11 cellular contexts compared by ENCODE assay signal in genomic region chr9:120612218-120612617, GRCh38. TPM values are rescaled to one million over a fixed set of nuclear protein-coding genes. Genes with fewer than 3 reads are reported as not detected.
DNase-seq lines count a peak whose midpoint lies in the region; ATAC-seq, FAIRE-seq and TF ChIP-seq lines count a peak whose summit lies in the region.
"Had no signal": no experiment of that assay in that cellular context is flagged by ENCODE, and none has a peak within 500 bp of the region (broad histone marks: within the 10 kb centered on the region; RNA-seq: fewer than 3 reads in every experiment).

No MANE protein-coding gene starts in this region.

- H3K4me2 ChIP-seq in HCT116 (ENCODE audit: low read length) (no peak overlapping the region), keratinocyte (ENCODE audit: control insufficient read depth, extremely low read depth, insufficient read depth, low read depth, low read length) (no peak overlapping the region)

- no peaks in the 10 kb centered on the region for H3K9me1 ChIP-seq in keratinocyte (ENCODE audit: control insufficient read depth, extremely low read depth, insufficient read depth, low read length)

- H3K9me3 ChIP-seq in BE2C: no peaks in the 10 kb centered on the region
- H3K9me3 ChIP-seq in HCT116 (ENCODE audit: control insufficient read depth in 1 of 2, insufficient read depth in 1 of 2, low read depth in 1 of 2, low read length in 2 of 2): no peaks in the 10 kb centered on the region
- no peaks in the 10 kb centered on the region for H3K9me3 ChIP-seq in keratinocyte (ENCODE audit: control insufficient read depth, low read depth, low read length)
- no peaks in the 10 kb centered on the region for H3K9me3 ChIP-seq in body of pancreas

- peak; percentile 45 for TF ChIP-seq RAD21 in HCT116 (IDR thresholded peaks at IDR 0.05; ENCODE audit: low read depth)

- no peak overlapping the region for H3K9ac ChIP-seq in HCT116 (ENCODE audit: low read length)
- H3K9ac ChIP-seq in keratinocyte (ENCODE audit: control insufficient read depth, extremely low read depth, insufficient read depth, low read length): no peak overlapping the region

- no peaks in the 10 kb centered on the region for H3K36me3 ChIP-seq in BE2C
- no peaks in the 10 kb centered on the region for H3K36me3 ChIP-seq in HCT116 (ENCODE audit: control insufficient read depth in 1 of 2, insufficient read depth in 2 of 2, low read length in 2 of 2)
- no peaks in the 10 kb centered on the region for H3K36me3 ChIP-seq in keratinocyte (ENCODE audit: control insufficient read depth in 2 of 2, extremely low read depth in 1 of 2, insufficient read depth in 2 of 2, low read length in 2 of 2)
- peaks cover 0 to 4% of the 10 kb centered on the region in 2 donors for H3K36me3 ChIP-seq in body of pancreas (replicated peaks in 1 of 2; ENCODE audit: insufficient read depth in 1 of 2, low read depth in 2 of 2)

- dilution Hi-C loops in keratinocyte (cut with MboI; ENCODE audit: extremely low pct_ligation_motif_present, low sequenced_read_pairs): no loop called here

- WGBS in body of pancreas, 2 donors: 91 to 92% methylated on average over 1 of the region's 1 CpG

- CTCF ChIA-PET in HCT116 (lab: Charles Lee): interaction anchor here (1.3 kb wide), 1 partner anchor 13 kb away, joined by 3 read pairs; no protein-coding TSS in a partner anchor

- RAD21 ChIA-PET in HCT116 (lab: Charles Lee; ENCODE audit: low non-redundant PET in 1 of 2, low total read pairs in 2 of 2, uncharacterized antibody in 2 of 2, unreplicated experiment in 2 of 2): no interaction called here

- intact Hi-C loops in HCT116 (cut with micrococcal nuclease) (no loop called here), body of pancreas (cut with DNase I) (loop anchor here (10.0 kb wide), 1 partner anchor 113 kb away; no protein-coding TSS in a partner anchor)

- POLR2A ChIA-PET in HCT116 (lab: Charles Lee): interaction anchor here (0.7 kb wide), 1 partner anchor 14 kb away, joined by 3 read pairs; no protein-coding TSS in a partner anchor

- BruUV-seq in HCT116 (replicated peaks; lab: Mats Ljungman, UMichigan): no TSS peak

- TF ChIP-seq CTCF in BE2C (IDR thresholded peaks at IDR 0.05; ENCODE audit: low read depth, low read length) (peak; percentile 50), HCT116 (IDR thresholded peaks at IDR 0.05 in 2 of 3, conservative IDR thresholded peaks at IDR 0.05 in 1 of 3; ENCODE audit: borderline replicate concordance in 1 of 3, insufficient read depth in 1 of 3, low read depth in 2 of 3, low read length in 2 of 3) (peak; percentile 16 to 44 (median 34); a peak in 4 of 6 replicates), keratinocyte (optimal IDR thresholded peaks at IDR 0.05 in 1 of 3, IDR thresholded peaks at IDR 0.05 in 1 of 3, conservative IDR thresholded peaks at IDR 0.05 in 1 of 3; ENCODE audit: extremely low read depth in 1 of 3, insufficient read depth in 2 of 3, low read length in 3 of 3) (peak; percentile 33 to 40 (median 34)), coronary artery (IDR thresholded peaks at IDR 0.05) (no peak), body of pancreas (IDR thresholded peaks at IDR 0.05) (peak in 1 of 7 experiments; percentile 5)

- TF ChIP-seq POLR2A in HCT116 (IDR thresholded peaks at IDR 0.05; ENCODE audit: borderline replicate concordance, extremely low read depth, insufficient read depth, insufficient read length) (no peak), body of pancreas (IDR thresholded peaks at IDR 0.05) (no peak)

- ATAC-seq in HCT116: no peak
- ATAC-seq in SK-N-SH treated with all-trans-retinoic acid at 6 μM for 48 hours: peak; percentile 32; the same call in 1 of the 3 replicates
- no peak for ATAC-seq in GM18511 (IDR thresholded peaks at IDR 0.05; ENCODE audit: unreplicated experiment)
- no peak for ATAC-seq in GM21786 (IDR thresholded peaks at IDR 0.05; ENCODE audit: unreplicated experiment)
- ATAC-seq in body of pancreas: no peak

- H4K20me1 ChIP-seq in HCT116 (ENCODE audit: insufficient read depth) (no peaks in the 10 kb centered on the region), keratinocyte (ENCODE audit: control insufficient read depth, extremely low read depth, insufficient read depth, low read length) (no peaks in the 10 kb centered on the region)

- H3K4me3 ChIP-seq in BE2C (ENCODE audit: low read depth, low read length) (no peak overlapping the region), HCT116 (replicated peaks in 1 of 2; ENCODE audit: low read depth in 1 of 2, low read length in 2 of 2) (no peak overlapping the region), keratinocyte (ENCODE audit: control insufficient read depth in 2 of 3, extremely low read depth in 1 of 3, insufficient read depth in 2 of 3, low read depth in 1 of 3, low read length in 3 of 3) (no peak overlapping the region), coronary artery (no peak overlapping the region), body of pancreas (no peak overlapping the region)

- H3K9me2 ChIP-seq in HCT116 (ENCODE audit: insufficient read depth): no peaks in the 10 kb centered on the region

- H3K4me1 ChIP-seq in BE2C (no peaks in the 10 kb centered on the region), HCT116 (ENCODE audit: control insufficient read depth in 1 of 2, insufficient read depth in 2 of 2, low read length in 2 of 2) (peaks cover 0 to 3% of the 10 kb centered on the region in 2 experiments; a peak in 2 of 4 replicates), keratinocyte (ENCODE audit: control insufficient read depth, extremely low read depth, insufficient read depth, low read length) (peaks cover 57% of the 10 kb centered on the region), body of pancreas (no peaks in the 10 kb centered on the region)

- no peak overlapping the region for H2AFZ ChIP-seq in HCT116 (ENCODE audit: low read depth, low read length, poor library complexity, severe bottlenecking)
- H2AFZ ChIP-seq in keratinocyte (ENCODE audit: control insufficient read depth, low read length): no peak overlapping the region

- no peak overlapping the region for H3K27ac ChIP-seq in HCT116 (ENCODE audit: low read depth, low read length)
- peak overlapping the region; percentile 65 for H3K27ac ChIP-seq in keratinocyte (ENCODE audit: control insufficient read depth, insufficient read depth, low read length)
- no peak overlapping the region for H3K27ac ChIP-seq in coronary artery
- H3K27ac ChIP-seq in body of pancreas: no peak overlapping the region

- H3K27me3 ChIP-seq in BE2C: no peaks in the 10 kb centered on the region
- no peaks in the 10 kb centered on the region for H3K27me3 ChIP-seq in HCT116 (ENCODE audit: insufficient read depth, low read length)
- H3K27me3 ChIP-seq in keratinocyte (ENCODE audit: control insufficient read depth, extremely low read depth, insufficient read depth, low read length): no peaks in the 10 kb centered on the region
- H3K27me3 ChIP-seq in body of pancreas: no peaks in the 10 kb centered on the region

- no peaks in the 10 kb centered on the region for H3K79me2 ChIP-seq in HCT116 (ENCODE audit: insufficient read depth, low read length)
- H3K79me2 ChIP-seq in keratinocyte (ENCODE audit: control insufficient read depth, insufficient read depth, low read length): no peaks in the 10 kb centered on the region

- no peak for FAIRE-seq in keratinocyte (lab: Jason Lieb, UNC)

- DNase-seq in BE2C (no peak), HCT116 (ENCODE audit: low read depth, low spot score) (no peak), keratinocyte (ENCODE audit: low read depth, low spot score) (no peak), coronary artery (ENCODE audit: low spot score) (no peak), body of pancreas (no peak)
- DNase-seq: DMS79, naive B cell, NCI-H510A had no signal

TF ChIP-seq in HCT116, 20 proteins besides CTCF, POLR2A, EP300 and RAD21:
- TF ChIP-seq ZFX (IDR thresholded peaks at IDR 0.05): no peak
- TF ChIP-seq JUND (IDR thresholded peaks at IDR 0.05): no peak
- TF ChIP-seq TCF7L2 (IDR thresholded peaks at IDR 0.05; ENCODE audit: borderline replicate concordance, extremely low read depth, insufficient read depth, insufficient read length): no peak
TF ChIP-seq in HCT116: peak in this region for 0.

TF ChIP-seq in SK-N-SH treated with all-trans-retinoic acid at 6 μM for 48 hours, 23 proteins besides CTCF, POLR2A, EP300 and RAD21:
- no peak for TF ChIP-seq ESRRG (CRISPR knock-in tag; IDR thresholded peaks at IDR 0.05)
- TF ChIP-seq BACH2 (CRISPR knock-in tag; IDR thresholded peaks at IDR 0.05; ENCODE audit: borderline replicate concordance): no peak
- no peak for TF ChIP-seq ZC3H10 (CRISPR knock-in tag; IDR thresholded peaks at IDR 0.05)

RNA-seq across cellular contexts. Expression of gene CDK5RAP2, which starts 32.3 kb away (rescaled TPM):
- 24.4 TPM for polyA plus RNA-seq in BE2C (2012; ENCODE audit: insufficient read depth, insufficient read length, low read depth)
- total RNA-seq in HCT116 (2021; ENCODE audit: unreplicated experiment) (56.2 TPM), body of pancreas (10 to 100 TPM; 21.5 to 45.5 TPM)
- polyA plus RNA-seq in HCT116 (2012): 36.7 and 52.7 TPM in 2 replicates
- 22.4 to 28.5 TPM (median 23.5 TPM) in 3 replicates for polyA plus RNA-seq in keratinocyte
- 27.5 TPM for polyA plus RNA-seq in keratinocyte (2011; ENCODE audit: low read depth)
- polyA plus RNA-seq in keratinocyte (2011; cell fraction: cytosol; rRNA removed): 20.1 and 20.3 TPM in 2 replicates
- polyA plus RNA-seq in keratinocyte (2011; cell fraction: nucleus; rRNA removed): 59.2 and 60.4 TPM in 2 replicates
- 13.5 and 24.7 TPM in 2 replicates for polyA plus RNA-seq in keratinocyte (2012; ENCODE audit: low replicate concordance)
- 24.5 to 49.3 TPM (median 32.8 TPM) in 3 replicates for polyA minus RNA-seq in keratinocyte
- 14.6 TPM for polyA minus RNA-seq in keratinocyte (2011; cell fraction: cytosol; rRNA and poly(A)+ RNA removed)
- 40.6 and 70.7 TPM in 2 replicates for polyA minus RNA-seq in keratinocyte (2011; cell fraction: nucleus; rRNA and poly(A)+ RNA removed)
